ENCODE assay signal across 22 cellular contexts in the genomic region with DNA sequence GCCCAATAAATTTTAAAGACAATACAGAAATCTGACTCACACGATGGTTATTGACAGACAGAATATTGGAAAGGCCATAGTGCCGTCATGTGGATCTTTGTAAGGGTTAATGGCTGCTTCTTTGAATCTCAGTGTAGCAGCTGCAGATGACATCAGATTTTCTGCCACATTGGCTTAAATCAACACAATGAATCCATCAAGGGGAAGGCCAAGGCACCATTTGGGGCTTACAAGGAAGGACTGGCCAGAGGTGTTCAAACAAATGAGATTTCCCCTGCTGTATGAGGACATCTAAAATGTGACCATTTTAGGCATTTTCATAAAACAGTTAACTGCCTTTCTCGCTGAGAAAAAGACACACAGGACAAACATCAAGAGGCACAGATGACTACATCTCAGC.
A peak's percentile ranks its signal among the peaks of the same experiment; 100 is the strongest.
DNase-seq lines count a peak whose midpoint lies in the region; ATAC-seq and TF ChIP-seq lines count a peak whose summit lies in the region.
"Had no signal": no experiment of that assay in that cellular context is flagged by ENCODE, and none has a peak within 500 bp of the region (broad histone marks: within the 10 kb centered on the region; RNA-seq: fewer than 3 reads in every experiment).

No MANE protein-coding gene starts in this region.

- no peak overlapping the region for H2BK120ac ChIP-seq in neuronal stem cell (ENCODE audit: low read depth, low read length)

- H2BK5ac ChIP-seq in neuronal stem cell (ENCODE audit: low read length), result no peak overlapping the region

- H3F3A ChIP-seq in GM23338 (replicated peaks; ENCODE audit: low read depth), result 0 out of 2 replicates have a peak, but pooled peaks cover 3% of the 10 kb centered on the region

- intact Hi-C loops in testis (cut with DNase I; ENCODE audit: low total_unique reads), result no loop called here

- H3K9me3 Mint-ChIP-seq in GM23338, result peaks cover 11% of the 10 kb centered on the region; the same call in 2 of the 3 replicates
- H3K9me3 Mint-ChIP-seq in WTC11, result peaks cover 10% of the 10 kb centered on the region

- H2AK5ac ChIP-seq in neuronal stem cell (ENCODE audit: low read depth, low read length), result no peak overlapping the region

- H3K4me2 ChIP-seq in GM23338 (no peak overlapping the region; the same call in 1 of the 2 replicates), neuronal stem cell (ENCODE audit: insufficient read depth, low read length, poor library complexity, severe bottlenecking) (no peak overlapping the region)

- no peak overlapping the region for H3K4ac ChIP-seq in neuronal stem cell (ENCODE audit: low read length)

- peaks cover 13% of the 10 kb centered on the region for H3K36me3 Mint-ChIP-seq in GM23338 (ENCODE audit: low read depth)
- peaks cover 17% of the 10 kb centered on the region for H3K36me3 Mint-ChIP-seq in WTC11
- H3K36me3 Mint-ChIP-seq: stimulated activated memory B cell treated with anti-CD40 and anti-IgM and Interleukin-4, amounts not matched to agents 10 μg/mL and 1 μg/mL and 100 μg/mL, for 72 hours had no signal

- DNase-seq in GM23338 (ENCODE audit: low spot score), result no peak
- peak; percentile 46 for DNase-seq in NCI-H1694 (lab: John Stamatoyannopoulos, UW)
- no peak for DNase-seq in WTC11 (ENCODE audit: low spot score)
- no peak for DNase-seq in neuronal stem cell (ENCODE audit: low spot score)
- no peak for DNase-seq in testis
- no peak for DNase-seq in Kasumi-1 (lab: John Stamatoyannopoulos, UW)
- DNase-seq: activated CD4-positive, alpha-beta T cell treated with anti-CD3 and anti-CD28 coated beads, Interleukin-2, amount 10 ng/mL, durations not matched to agents 7 days and 5 days; AML-193; foreskin keratinocyte; kidney; mammary epithelial cell; MV-4-11; ovary; right lobe of liver; RPMI8226; tibial artery had no signal

- no peaks in the 10 kb centered on the region for H3K36me3 ChIP-seq in GM23338 (ENCODE audit: insufficient read depth)
- H3K36me3 ChIP-seq in neuronal stem cell (replicated peaks in 1 of 2; ENCODE audit: control insufficient read depth in 2 of 2, insufficient read depth in 2 of 2, low read length in 2 of 2), result no peaks in the 10 kb centered on the region
- no peaks in the 10 kb centered on the region for H3K36me3 ChIP-seq in testis (ENCODE audit: low read depth, missing control alignments)
- H3K36me3 ChIP-seq: cardiac muscle cell, ovary, right lobe of liver, tibial artery had no signal

- H3K9ac ChIP-seq in neuronal stem cell (ENCODE audit: low read depth, low read length, poor library complexity), result no peak overlapping the region

- H4K8ac ChIP-seq in neuronal stem cell (ENCODE audit: low read depth, low read length), result no peak overlapping the region

- H3K4me1 Mint-ChIP-seq in GM23338 (peaks cover 33% of the 10 kb centered on the region), WTC11 (peaks cover 44% of the 10 kb centered on the region)
- H3K4me1 Mint-ChIP-seq: activated CD4-positive, alpha-beta T cell treated with anti-CD3 and anti-CD28 coated beads, Interleukin-2, amount 10 ng/mL, durations not matched to agents 7 days and 5 days; stimulated activated memory B cell treated with anti-CD40 and anti-IgM and Interleukin-4, amounts not matched to agents 10 μg/mL and 1 μg/mL and 100 μg/mL, for 72 hours had no signal

- CTCF ChIA-PET in WTC11 (lab: Charles Lee), result no interaction called here

- H3K27me3 ChIP-seq in GM23338 (ENCODE audit: insufficient read depth), result no peaks in the 10 kb centered on the region
- no peaks in the 10 kb centered on the region for H3K27me3 ChIP-seq in neuronal stem cell (ENCODE audit: control insufficient read depth in 3 of 3, insufficient read depth in 3 of 3, low read depth in 1 of 3, low read length in 3 of 3)
- H3K27me3 ChIP-seq in testis, result no peaks in the 10 kb centered on the region
- H3K27me3 ChIP-seq: cardiac muscle cell, foreskin keratinocyte, ovary, right lobe of liver, tibial artery had no signal

- no peaks in the 10 kb centered on the region for H4K20me1 ChIP-seq in GM23338 (replicated peaks; ENCODE audit: insufficient read depth)

- H3K14ac ChIP-seq in neuronal stem cell (ENCODE audit: low read length), result no peak overlapping the region

- no peak for TF ChIP-seq POLR2A in testis (IDR thresholded peaks at IDR 0.05)

- no peaks in the 10 kb centered on the region for H3K79me1 ChIP-seq in neuronal stem cell (ENCODE audit: low read depth, low read length)

- H3K79me2 ChIP-seq in GM23338 (replicated peaks; ENCODE audit: insufficient read depth), result no peaks in the 10 kb centered on the region; the same call in none of the 2 replicates

- H3K18ac ChIP-seq in neuronal stem cell (ENCODE audit: low read length), result no peak overlapping the region

- H3K27ac ChIP-seq in GM23338 (ENCODE audit: low read depth) (0 out of 2 replicates have a peak overlapping the region, but pooled peaks have one; percentile 5), neuronal stem cell (replicated peaks; ENCODE audit: low read length) (no peak overlapping the region), testis (no peak overlapping the region)
- H3K27ac ChIP-seq: cardiac muscle cell, epithelial cell of prostate, foreskin keratinocyte, ovary, right lobe of liver, tibial artery had no signal

- no peak for TF ChIP-seq CTCF in GM23338 (conservative IDR thresholded peaks at IDR 0.05; ENCODE audit: low read depth in 2 of 2)
- no peak for TF ChIP-seq CTCF in WTC11 (IDR thresholded peaks at IDR 0.05)
- TF ChIP-seq CTCF in testis (IDR thresholded peaks at IDR 0.05), result no peak

- no peak overlapping the region for H2BK12ac ChIP-seq in neuronal stem cell (ENCODE audit: low read length)

- no CpG with 5 or more reads among the region's 3 CpGs for WGBS in neuronal stem cell (ENCODE audit: extremely low coverage in 2 of 2, insufficient read length in 2 of 2, insufficient replicate concordance in 1 of 2), 2 donors
- 86 to 90% methylated on average over 3 of the region's 3 CpGs for WGBS in testis, 2 donors

- peaks cover 2% of the 10 kb centered on the region for H3K27me3 Mint-ChIP-seq in GM23338 (ENCODE audit: insufficient read depth, low read depth, poor library complexity)
- H3K27me3 Mint-ChIP-seq in WTC11 (ENCODE audit: low read depth), result no peaks in the 10 kb centered on the region
- H3K27me3 Mint-ChIP-seq: activated CD4-positive, alpha-beta T cell treated with anti-CD3 and anti-CD28 coated beads, Interleukin-2, amount 10 ng/mL, durations not matched to agents 7 days and 5 days; stimulated activated memory B cell treated with anti-CD40 and anti-IgM and Interleukin-4, amounts not matched to agents 10 μg/mL and 1 μg/mL and 100 μg/mL, for 72 hours had no signal

- H4K91ac ChIP-seq in neuronal stem cell (ENCODE audit: low read depth, low read length, poor library complexity), result no peak overlapping the region

- H3K9me3 ChIP-seq in neuronal stem cell (replicated peaks in 1 of 2; ENCODE audit: control insufficient read depth in 2 of 2, insufficient read depth in 1 of 2, low read depth in 1 of 2, low read length in 2 of 2) (no peaks in the 10 kb centered on the region), testis (no peaks in the 10 kb centered on the region)
- H3K9me3 ChIP-seq: ovary, right lobe of liver, tibial artery had no signal

- no peak overlapping the region for H2BK15ac ChIP-seq in neuronal stem cell (ENCODE audit: low read length)

- H3K4me1 ChIP-seq in GM23338 (ENCODE audit: insufficient read depth) (peaks cover 40% of the 10 kb centered on the region), neuronal stem cell (ENCODE audit: control insufficient read depth in 2 of 2, insufficient read depth in 1 of 2, low read depth in 1 of 2, low read length in 2 of 2) (peaks cover 2 to 8% of the 10 kb centered on the region in 2 donors), testis (no peaks in the 10 kb centered on the region)
- H3K4me1 ChIP-seq: foreskin keratinocyte, right lobe of liver, tibial artery had no signal

- H3K4me3 Mint-ChIP-seq in GM23338 (no peak overlapping the region), WTC11 (no peak overlapping the region)
- H3K4me3 Mint-ChIP-seq: activated CD4-positive, alpha-beta T cell treated with anti-CD3 and anti-CD28 coated beads, Interleukin-2, amount 10 ng/mL, durations not matched to agents 7 days and 5 days; stimulated activated memory B cell treated with anti-CD40 and anti-IgM and Interleukin-4, amounts not matched to agents 10 μg/mL and 1 μg/mL and 100 μg/mL, for 72 hours had no signal

- 0 out of 2 replicates have a peak overlapping the region, but pooled peaks have one; percentile 24 for H3K27ac Mint-ChIP-seq in GM23338
- H3K27ac Mint-ChIP-seq in WTC11, result peak overlapping the region; percentile 76
- H3K27ac Mint-ChIP-seq: activated CD4-positive, alpha-beta T cell treated with anti-CD3 and anti-CD28 coated beads, Interleukin-2, amount 10 ng/mL, durations not matched to agents 7 days and 5 days; stimulated activated memory B cell treated with anti-CD40 and anti-IgM and Interleukin-4, amounts not matched to agents 10 μg/mL and 1 μg/mL and 100 μg/mL, for 72 hours had no signal

- no peak overlapping the region for H3K23ac ChIP-seq in neuronal stem cell (ENCODE audit: low read depth, low read length, poor library complexity)

- no peak overlapping the region for H2AFZ ChIP-seq in GM23338
- peak overlapping the region; percentile 14 for H2AFZ ChIP-seq in neuronal stem cell (ENCODE audit: low read length)

- H3K4me3 ChIP-seq in GM23338 (no peak overlapping the region), neuronal stem cell (ENCODE audit: low read length in 2 of 2) (no peak overlapping the region), testis (no peak overlapping the region)
- H3K4me3 ChIP-seq: cardiac muscle cell, GM12878, ovary, right lobe of liver, tibial artery had no signal

- no peak for ATAC-seq in GM23338
- ATAC-seq in WTC11, result no peak
- ATAC-seq in activated CD4-positive, CD25-positive, alpha-beta regulatory T cell treated with anti-CD3 and anti-CD28 coated beads, Interleukin-2, amount 50 U/mL, for 24 hours, result no peak
- ATAC-seq: foreskin keratinocyte; GM12878; HCT116; right lobe of liver; stimulated activated memory B cell treated with anti-CD40 and anti-IgM and Interleukin-4, amounts not matched to agents 10 μg/mL and 1 μg/mL and 100 μg/mL, for 72 hours had no signal

- POLR2A ChIA-PET in WTC11 (lab: Charles Lee), result no interaction called here

- no peaks in the 10 kb centered on the region for H3K9me2 ChIP-seq in GM23338 (ENCODE audit: insufficient read depth)

TF ChIP-seq in GM23338, 12 proteins besides CTCF, POLR2A, EP300 and RAD21 (continues in another document):
- TF ChIP-seq NANOG (IDR thresholded peaks at IDR 0.05; ENCODE audit: borderline replicate concordance) (no peak), ZNF114 (CRISPR knock-in tag; IDR thresholded peaks at IDR 0.05) (no peak), POLR2AphosphoS5 (IDR thresholded peaks at IDR 0.05; ENCODE audit: low read depth) (no peak)

TF ChIP-seq in WTC11, 78 proteins besides CTCF, POLR2A, EP300 and RAD21 (continues in another document):
- TF ChIP-seq JAZF1 (CRISPR knock-in tag; IDR thresholded peaks at IDR 0.05), result no peak
- no peak for TF ChIP-seq ETV6 (CRISPR knock-in tag; IDR thresholded peaks at IDR 0.05)
